Comparison of ENCODE assay signal across 21 cellular contexts in the genomic region with DNA sequence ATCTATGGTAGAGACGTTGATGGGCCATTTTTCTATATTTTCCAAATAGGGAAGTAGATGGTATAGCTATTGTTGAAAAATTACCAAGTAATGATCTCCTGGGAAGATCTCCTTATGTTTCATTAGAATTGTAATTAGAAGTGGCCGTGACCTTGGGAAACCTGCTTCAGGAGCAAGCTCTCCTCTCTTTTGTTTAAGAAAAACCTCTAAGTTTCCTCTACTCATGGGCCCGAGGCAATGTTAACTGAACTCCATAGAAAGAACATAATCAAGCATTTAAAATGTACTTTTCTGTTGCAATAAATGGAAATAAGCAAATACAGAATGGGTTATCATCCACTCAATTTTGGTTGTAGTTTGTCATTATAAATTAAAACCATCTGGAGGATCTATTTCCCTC.
"Had no signal": no experiment of that assay in that cellular context is flagged by ENCODE, and none has a peak within 500 bp of the region (broad histone marks: within the 10 kb centered on the region; RNA-seq: fewer than 3 reads in every experiment).

No MANE protein-coding gene starts in this region.

- H3K9me3 ChIP-seq: gastrocnemius medialis, lower lobe of right lung, neutrophil, prostate gland, right atrium auricular region, stomach, tibial nerve, upper lobe of left lung had no signal

- H3K27ac ChIP-seq: gastrocnemius medialis, lower lobe of right lung, neutrophil, prostate gland, right atrium auricular region, stomach, tibial nerve, upper lobe of left lung had no signal

- H3K27me3 ChIP-seq: gastrocnemius medialis, neutrophil, right atrium auricular region, stomach, tibial nerve, upper lobe of left lung had no signal

- H3K36me3 Mint-ChIP-seq: natural killer cell; stimulated activated effector memory CD8-positive, alpha-beta T cell treated with anti-CD3 and anti-CD28 coated beads, Interleukin-12 subunit alpha, Interleukin-12 subunit beta, amount 100 ng/mL, for 72 hours had no signal

- H3K4me3 Mint-ChIP-seq: effector memory CD8-positive, alpha-beta T cell; natural killer cell; neural crest cell; stimulated activated effector memory CD8-positive, alpha-beta T cell treated with anti-CD3 and anti-CD28 coated beads, Interleukin-12 subunit alpha, Interleukin-12 subunit beta, amount 100 ng/mL, for 72 hours had no signal

- DNase-seq: cortex of kidney; effector memory CD8-positive, alpha-beta T cell; erythroblast; gastrocnemius medialis; head of caudate nucleus; left ventricle myocardium superior; lower lobe of right lung; natural killer cell; stimulated activated CD4-positive, alpha-beta T cell treated with anti-CD3 and anti-CD28 coated beads, Interleukin-12 subunit alpha, Interleukin-12 subunit beta, amount 100 ng/mL, for 4 hours; stimulated activated CD4-positive, alpha-beta T cell treated with anti-CD3 and anti-CD28 coated beads, Interleukin-1b, Interleukin-23, amount 100 ng/mL, for 48 hours; stimulated activated CD4-positive, alpha-beta T cell treated with anti-CD3 and anti-CD28 coated beads, Interleukin-4, amount 100 ng/mL, for 1 hour; stimulated activated naive CD4-positive, alpha-beta T cell treated with Interleukin-2 at 50 U/mL for 16 hours; stomach; upper lobe of left lung had no signal

- H3K27ac Mint-ChIP-seq: effector memory CD8-positive, alpha-beta T cell; natural killer cell; stimulated activated effector memory CD8-positive, alpha-beta T cell treated with anti-CD3 and anti-CD28 coated beads, Interleukin-12 subunit alpha, Interleukin-12 subunit beta, amount 100 ng/mL, for 72 hours had no signal

- H3K4me3 ChIP-seq: gastrocnemius medialis, lower lobe of right lung, prostate gland, right atrium auricular region, smooth muscle cell, stomach, tibial nerve, upper lobe of left lung had no signal

- H3K4me1 ChIP-seq: gastrocnemius medialis, lower lobe of right lung, prostate gland, right atrium auricular region, stomach, tibial nerve, upper lobe of left lung had no signal

- H3K36me3 ChIP-seq: gastrocnemius medialis, lower lobe of right lung, neutrophil, prostate gland, right atrium auricular region, stomach, tibial nerve, upper lobe of left lung had no signal

- ATAC-seq: effector memory CD8-positive, alpha-beta T cell; gastrocnemius medialis; left ventricle myocardium superior; lower lobe of right lung; natural killer cell; stimulated activated effector memory CD8-positive, alpha-beta T cell treated with anti-CD3 and anti-CD28 coated beads, Interleukin-12 subunit alpha, Interleukin-12 subunit beta, amount 100 ng/mL, for 72 hours had no signal

- H3K9me3 Mint-ChIP-seq: effector memory CD8-positive, alpha-beta T cell; natural killer cell; neural crest cell; stimulated activated effector memory CD8-positive, alpha-beta T cell treated with anti-CD3 and anti-CD28 coated beads, Interleukin-12 subunit alpha, Interleukin-12 subunit beta, amount 100 ng/mL, for 72 hours had no signal

- H3K4me1 Mint-ChIP-seq: natural killer cell; neural crest cell; stimulated activated effector memory CD8-positive, alpha-beta T cell treated with anti-CD3 and anti-CD28 coated beads, Interleukin-12 subunit alpha, Interleukin-12 subunit beta, amount 100 ng/mL, for 72 hours had no signal
